30 cellular contexts compared by ENCODE assay signal in the genomic region with DNA sequence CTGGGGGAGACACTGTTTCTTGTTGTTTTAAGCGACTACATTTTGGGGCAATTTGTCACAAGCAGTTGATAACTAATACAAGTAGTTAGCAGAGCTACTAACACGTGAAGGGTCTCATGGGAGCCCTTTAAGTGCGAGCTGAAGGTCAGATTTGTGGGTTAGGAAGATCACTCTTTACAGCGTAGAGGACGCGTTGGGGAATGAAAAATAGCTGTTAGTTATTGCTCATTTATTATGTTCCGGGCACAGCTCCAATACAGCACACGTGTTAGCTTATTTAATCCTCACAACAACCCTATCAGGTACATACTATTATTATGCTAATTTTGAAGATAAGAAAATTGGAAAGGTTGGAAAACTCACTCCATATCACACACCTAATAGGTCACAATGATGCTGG.
"Had no signal": no experiment of that assay in that cellular context is flagged by ENCODE, and none has a peak within 500 bp of the region (broad histone marks: within the 10 kb centered on the region; RNA-seq: fewer than 3 reads in every experiment).

No MANE protein-coding gene starts in this region.

- ATAC-seq: activated CD4-positive, CD25-positive, alpha-beta regulatory T cell treated with anti-CD3 and anti-CD28 coated beads, Interleukin-2, amount 50 U/mL, for 24 hours; activated CD8-positive, alpha-beta memory T cell treated with anti-CD3 and anti-CD28 coated beads, Interleukin-2, amount 10 ng/mL, durations not matched to agents 7 days and 5 days; activated CD8-positive, alpha-beta T cell treated with anti-CD3 and anti-CD28 coated beads, Interleukin-2, amount 10 ng/mL, durations not matched to agents 7 days and 5 days; activated naive CD4-positive, alpha-beta T cell treated with anti-CD3 and anti-CD28 coated beads, Interleukin-2, amount 50 U/mL, for 72 hours; esophagus mucosa; gastroesophageal sphincter; heart right ventricle; T-helper 17 cell had no signal

- H3K9me3 ChIP-seq: ascending aorta, colonic mucosa had no signal

- H3K27ac ChIP-seq: ascending aorta, breast epithelium, cardiac muscle cell, colonic mucosa, gastroesophageal sphincter, heart right ventricle, hepatocyte, WERI-Rb-1 had no signal

- H3K27me3 ChIP-seq: ascending aorta, breast epithelium, cardiac muscle cell, colonic mucosa had no signal

- H3K4me1 ChIP-seq: ascending aorta, breast epithelium, colonic mucosa, gastroesophageal sphincter, heart right ventricle had no signal

- DNase-seq: activated B cell treated with CpG ODN at 0.5 μM for 24 hours; activated CD4-positive, alpha-beta memory T cell treated with anti-CD3 and anti-CD28 coated beads for 36 hours; activated CD4-positive, alpha-beta T cell treated with anti-CD3 and anti-CD28 coated beads for 48 hours; activated CD4-positive, alpha-beta T cell treated with anti-CD3 and anti-CD28 coated beads, Interleukin-2, amount 50 U/mL, for 1 hour; activated CD8-positive, alpha-beta memory T cell treated with anti-CD3 and anti-CD28 coated beads, Interleukin-2, amount 10 ng/mL, durations not matched to agents 7 days and 5 days; activated CD8-positive, alpha-beta memory T cell treated with anti-CD3 and anti-CD28 coated beads, Interleukin-2, amount 50 U/mL, for 4 hours; activated CD8-positive, alpha-beta T cell treated with anti-CD3 and anti-CD28 coated beads, Interleukin-2, amount 10 ng/mL, durations not matched to agents 7 days and 5 days; activated gamma-delta T cell; activated naive CD4-positive, alpha-beta T cell; activated naive CD4-positive, alpha-beta T cell treated with anti-CD3 and anti-CD28 coated beads, Interleukin-2, amount 10 ng/mL, durations not matched to agents 7 days and 5 days; activated naive CD8-positive, alpha-beta T cell treated with anti-CD3 and anti-CD28 coated beads, Interleukin-2, amount 10 ng/mL, durations not matched to agents 7 days and 5 days; activated T-cell treated with anti-CD3 and anti-CD28 coated beads, Interleukin-2, amount 50 U/mL, for 1 hour; activated T-cell treated with anti-CD3 and anti-CD28 coated beads, Interleukin-2, amount 50 U/mL, for 48 hours; central memory CD4-positive, alpha-beta T cell; cerebellar nuclear complex; colonic mucosa; effector CD8-positive, alpha-beta T cell; foreskin melanocyte; heart right ventricle; T-helper 17 cell; T1000; WERI-Rb-1 had no signal

- H3K36me3 ChIP-seq: ascending aorta, breast epithelium, cardiac muscle cell, colonic mucosa, gastroesophageal sphincter, heart right ventricle, WERI-Rb-1 had no signal

- H3K4me3 ChIP-seq: ascending aorta, breast epithelium, cardiac muscle cell, colonic mucosa, gastroesophageal sphincter, heart right ventricle, hepatocyte had no signal
